In genomic region chr17:10521949-10522348, GRCh38 we compare ENCODE assay signal across 28 cellular contexts. TPM values are rescaled to one million over a fixed set of nuclear protein-coding genes. Genes with fewer than 3 reads are reported as not detected.
"Had no signal": no experiment of that assay in that cellular context is flagged by ENCODE, and none has a peak within 500 bp of the region (broad histone marks: within the 10 kb centered on the region; RNA-seq: fewer than 3 reads in every experiment).

No MANE protein-coding gene starts in this region.

- H3K4me3 ChIP-seq: stomach, suprapubic skin, testis, thoracic aorta, thyroid gland, tibial artery, tibial nerve, transverse colon, upper lobe of left lung, upper lobe of right lung, uterus, vagina had no signal

- H3K36me3 ChIP-seq: stomach, suprapubic skin, thoracic aorta, thyroid gland, tibial artery, tibial nerve, transverse colon, upper lobe of left lung, upper lobe of right lung, uterus, vagina had no signal

- DNase-seq: stimulated activated CD4-positive, alpha-beta T cell treated with anti-CD3 and anti-CD28 coated beads, Interleukin-2, amount 100 ng/mL, for 48 hours; stimulated activated CD4-positive, alpha-beta T cell treated with anti-CD3 and anti-CD28 coated beads, Interleukin-4, amount 100 ng/mL, for 1 hour; stimulated activated CD4-positive, alpha-beta T cell treated with anti-CD3 and anti-CD28 coated beads, Interleukin-4, amount 100 ng/mL, for 24 hours; stimulated activated CD4-positive, alpha-beta T cell treated with anti-CD3 and anti-CD28 coated beads, Interleukin-4, amount 100 ng/mL, for 4 hours; stimulated activated CD8-positive, alpha-beta memory T cell treated with anti-CD3 and anti-CD28 coated beads, Interleukin-4, amount 100 ng/mL, for 48 hours; stimulated activated naive B cell treated with anti-CD40 and anti-IgM and Interleukin-4, amounts not matched to agents 10 μg/mL and 1 μg/mL and 100 μg/mL, for 72 hours; stimulated activated naive CD4-positive, alpha-beta T cell; stimulated activated naive CD4-positive, alpha-beta T cell treated with Interleukin-2 at 50 U/mL for 16 hours; stimulated activated naive CD8-positive, alpha-beta T cell treated with anti-CD3 and anti-CD28 coated beads, Interleukin-15, amount 100 ng/mL, for 72 hours; stimulated activated naive CD8-positive, alpha-beta T cell treated with anti-CD3 and anti-CD28 coated beads, Interleukin-15, Interleukin-2, amounts not matched to agents 100 U/mL and 50 U/mL, for 24 hours; stomach; substantia nigra; testis; thyroid gland; tibial artery; transverse colon; trophoblast cell; upper lobe of left lung; upper lobe of right lung; uterus had no signal

- H3K4me1 ChIP-seq: stomach, suprapubic skin, testis, thyroid gland, tibial artery, tibial nerve, transverse colon, upper lobe of left lung, upper lobe of right lung, uterus, vagina had no signal

- H3K27ac ChIP-seq: stomach, suprapubic skin, testis, thoracic aorta, thyroid gland, tibial artery, tibial nerve, transverse colon, upper lobe of left lung, upper lobe of right lung, uterus, vagina had no signal

- H3K27me3 ChIP-seq: stomach, testis, thyroid gland, tibial artery, tibial nerve, transverse colon, upper lobe of left lung, upper lobe of right lung, uterus, vagina had no signal

- H3K9me3 ChIP-seq: stomach, suprapubic skin, testis, thoracic aorta, thyroid gland, tibial artery, transverse colon, upper lobe of left lung, upper lobe of right lung, uterus, vagina had no signal

RNA-seq across cellular contexts. Expression of gene MYH1, which starts 3.6 kb away (rescaled TPM):
- total RNA-seq: stomach, suprapubic skin, temporal lobe, thoracic aorta, vagina had no signal
- polyA plus RNA-seq: urinary bladder had no signal

RNA-seq across cellular contexts. Expression of gene MYH2, which starts 27.5 kb away (rescaled TPM):
- total RNA-seq: subcutaneous adipose tissue, suprapubic skin, thyroid gland, tibial nerve, vagina had no signal

RNA-seq across cellular contexts. Expression of gene MYH4, which starts 52.6 kb away (rescaled TPM):
- total RNA-seq: stomach, subcutaneous adipose tissue, suprapubic skin, temporal lobe, thoracic aorta, thyroid gland, tibial nerve, transverse colon, upper lobe of left lung, upper lobe of right lung, ureter, uterus, vagina had no signal
- polyA plus RNA-seq: stomach, urinary bladder had no signal
